ENCODE assay signal across 8 cellular contexts in genomic region chr6:111011360-111012142, GRCh38. TPM values are rescaled to one million over a fixed set of nuclear protein-coding genes. Genes with fewer than 3 reads are reported as not detected.
DNase-seq lines count a peak whose midpoint lies in the region; ATAC-seq lines count a peak whose summit lies in the region.

No MANE protein-coding gene starts in this region.

- H3K36me3 Mint-ChIP-seq in activated T-helper 1 cell treated with anti-CD3 and anti-CD28 coated beads, Interleukin-12 subunit alpha, Interleukin-12 subunit beta, Interleukin-2, Interleukin-4 antibody, amounts not matched to agents 30 ng/mL and 10 ng/mL and 1 ng/mL, durations not matched to agents 14 hours and 24 hours and 36 hours (ENCODE audit: low read depth): peaks cover 39% of the 10 kb centered on the region

- no peaks in the 10 kb centered on the region for H3K9me3 Mint-ChIP-seq in activated T-helper 1 cell treated with anti-CD3 and anti-CD28 coated beads, Interleukin-12 subunit alpha, Interleukin-12 subunit beta, Interleukin-2, Interleukin-4 antibody, amounts not matched to agents 30 ng/mL and 10 ng/mL and 1 ng/mL, durations not matched to agents 14 hours and 24 hours and 36 hours

- peak; percentile 58 for ATAC-seq in HG03066 (IDR thresholded peaks at IDR 0.05; ENCODE audit: low read depth, unreplicated experiment)

- H3K27me3 Mint-ChIP-seq in activated T-helper 1 cell treated with anti-CD3 and anti-CD28 coated beads, Interleukin-12 subunit alpha, Interleukin-12 subunit beta, Interleukin-2, Interleukin-4 antibody, amounts not matched to agents 30 ng/mL and 10 ng/mL and 1 ng/mL, durations not matched to agents 14 hours and 24 hours and 36 hours (ENCODE audit: insufficient read depth): no peaks in the 10 kb centered on the region

- H3K4me3 Mint-ChIP-seq in activated T-helper 1 cell treated with anti-CD3 and anti-CD28 coated beads, Interleukin-12 subunit alpha, Interleukin-12 subunit beta, Interleukin-2, Interleukin-4 antibody, amounts not matched to agents 30 ng/mL and 10 ng/mL and 1 ng/mL, durations not matched to agents 14 hours and 24 hours and 36 hours: no peak overlapping the region

- no peak overlapping the region for H3K27ac Mint-ChIP-seq in activated T-helper 1 cell treated with anti-CD3 and anti-CD28 coated beads, Interleukin-12 subunit alpha, Interleukin-12 subunit beta, Interleukin-2, Interleukin-4 antibody, amounts not matched to agents 30 ng/mL and 10 ng/mL and 1 ng/mL, durations not matched to agents 14 hours and 24 hours and 36 hours

- peaks cover 6% of the 10 kb centered on the region for H3K4me1 Mint-ChIP-seq in activated T-helper 1 cell treated with anti-CD3 and anti-CD28 coated beads, Interleukin-12 subunit alpha, Interleukin-12 subunit beta, Interleukin-2, Interleukin-4 antibody, amounts not matched to agents 30 ng/mL and 10 ng/mL and 1 ng/mL, durations not matched to agents 14 hours and 24 hours and 36 hours (ENCODE audit: low read depth)

- intact Hi-C loops in activated T-helper 1 cell treated with anti-CD3 and anti-CD28 coated beads, Interleukin-12 subunit alpha, Interleukin-12 subunit beta, Interleukin-2, Interleukin-4 antibody, amounts not matched to agents 30 ng/mL and 10 ng/mL and 1 ng/mL, durations not matched to agents 14 hours and 24 hours and 36 hours (cut with micrococcal nuclease): loop anchor here (1.0 to 5.0 kb wide), 2 partner anchors 199 to 1031 kb away; no protein-coding TSS in a partner anchor
- intact Hi-C loops in posterior vena cava (cut with DNase I): loop anchor here (5.0 to 10.0 kb wide), 2 partner anchors 193 to 201 kb away; no protein-coding TSS in a partner anchor

- DNase-seq in NCI-H1092 treated with DMSO at 0.1 percent for 48 hours (lab: John Stamatoyannopoulos, UW) (peak; percentile 19), NCI-H1092 (lab: John Stamatoyannopoulos, UW) (no peak), OCI-M1 (lab: John Stamatoyannopoulos, UW) (peak; percentile 74), dermis microvascular lymphatic vessel endothelial cell (ENCODE audit: low read depth in 2 of 2) (peak; percentile 27 to 42), medulla oblongata (ENCODE audit: extremely low spot score) (peak; percentile 83), posterior vena cava (ENCODE audit: low spot score) (no peak)
- no peak for DNase-seq in activated T-helper 1 cell treated with anti-CD3 and anti-CD28 coated beads, Interleukin-12 subunit alpha, Interleukin-12 subunit beta, Interleukin-2, Interleukin-4 antibody, amounts not matched to agents 30 ng/mL and 10 ng/mL and 1 ng/mL, durations not matched to agents 14 hours and 24 hours and 36 hours (ENCODE audit: low spot score)

RNA-seq across cellular contexts. Expression of gene RPF2, which starts 29.7 kb away (rescaled TPM):
- total RNA-seq in dermis microvascular lymphatic vessel endothelial cell: 6.2 and 7.3 TPM in 2 replicates
- total RNA-seq in activated T-helper 1 cell treated with anti-CD3 and anti-CD28 coated beads, Interleukin-12 subunit alpha, Interleukin-12 subunit beta, Interleukin-2, Interleukin-4 antibody, amounts not matched to agents 30 ng/mL and 10 ng/mL and 1 ng/mL, durations not matched to agents 14 hours and 24 hours and 36 hours: 61.0 and 68.7 TPM in 2 replicates
- 10 to 100 TPM; 28.0 to 30.3 TPM for total RNA-seq in posterior vena cava

RNA-seq across cellular contexts. Expression of gene GTF3C6, which starts 53.0 kb away (rescaled TPM):
- total RNA-seq in dermis microvascular lymphatic vessel endothelial cell: 28.7 and 43.5 TPM in 2 replicates
- 137 TPM in 2 replicates for total RNA-seq in activated T-helper 1 cell treated with anti-CD3 and anti-CD28 coated beads, Interleukin-12 subunit alpha, Interleukin-12 subunit beta, Interleukin-2, Interleukin-4 antibody, amounts not matched to agents 30 ng/mL and 10 ng/mL and 1 ng/mL, durations not matched to agents 14 hours and 24 hours and 36 hours
- 10 to 100 TPM; 56.6 to 63.8 TPM for total RNA-seq in posterior vena cava

Comparison
In these comparisons a context has a peak if more than half of its experiments do, and no peak if none do; other contexts are left out.
1. DNase-seq: peak in NCI-H1092 treated with DMSO at 0.1 percent for 48 hours (single experiment), OCI-M1 (single experiment), dermis microvascular lymphatic vessel endothelial cell (2 of 2) and medulla oblongata (single experiment); none in NCI-H1092 (single experiment), activated T-helper 1 cell treated with anti-CD3 and anti-CD28 coated beads, Interleukin-12 subunit alpha, Interleukin-12 subunit beta, Interleukin-2, Interleukin-4 antibody, amounts not matched to agents 30 ng/mL and 10 ng/mL and 1 ng/mL, durations not matched to agents 14 hours and 24 hours and 36 hours (single experiment) and posterior vena cava (single experiment).